In genomic region chr5:162806195-162806594, GRCh38 we compare ENCODE assay signal across 35 cellular contexts.
"Had no signal": no experiment of that assay in that cellular context is flagged by ENCODE, and none has a peak within 500 bp of the region (broad histone marks: within the 10 kb centered on the region; RNA-seq: fewer than 3 reads in every experiment).

No MANE protein-coding gene starts in this region.

- H3K9me3 ChIP-seq: MG63 had no signal

- H3K9ac ChIP-seq: KMS-11 had no signal

- DNase-seq: Karpas-422, Kasumi-1, MG63, MM.1S, MV-4-11, NCI-H1048, NCI-H1092, NCI-H1092 treated with DMSO at 0.1 percent for 48 hours, NCI-H1105, NCI-H1105 treated with DMSO at 0.1 percent for 48 hours, NCI-H1417, NCI-H1417 treated with DMSO at 0.1 percent for 48 hours, NCI-H1436, NCI-H1436 treated with DMSO at 0.1 percent for 48 hours, NCI-H146, NCI-H1694, NCI-H1694 treated with DMSO at 0.1 percent for 48 hours, NCI-H187, NCI-H187 treated with DMSO at 0.1 percent for 48 hours, NCI-H1930, NCI-H2029, NCI-H2029 treated with DMSO at 0.1 percent for 48 hours, NCI-H2081, NCI-H2081 treated with DMSO at 0.1 percent for 48 hours, NCI-H2107, NCI-H2171, NCI-H2171 treated with DMSO at 0.1 percent for 48 hours, NCI-H2227 treated with DMSO at 0.1 percent for 48 hours, NCI-H226, NCI-H345, NCI-H446, NCI-H446 treated with DMSO at 0.1 percent for 48 hours, NCI-H510A, NCI-H510A treated with DMSO at 0.1 percent for 48 hours had no signal

- H3K36me3 ChIP-seq: MG63 had no signal

- H3K27ac ChIP-seq: KMS-11 had no signal

- H3K4me2 ChIP-seq: KMS-11 had no signal

- H3K4me3 ChIP-seq: MG63 had no signal

- H3K27me3 ChIP-seq: MG63 had no signal
